ENCODE assay signal across 9 cellular contexts in the genomic region with DNA sequence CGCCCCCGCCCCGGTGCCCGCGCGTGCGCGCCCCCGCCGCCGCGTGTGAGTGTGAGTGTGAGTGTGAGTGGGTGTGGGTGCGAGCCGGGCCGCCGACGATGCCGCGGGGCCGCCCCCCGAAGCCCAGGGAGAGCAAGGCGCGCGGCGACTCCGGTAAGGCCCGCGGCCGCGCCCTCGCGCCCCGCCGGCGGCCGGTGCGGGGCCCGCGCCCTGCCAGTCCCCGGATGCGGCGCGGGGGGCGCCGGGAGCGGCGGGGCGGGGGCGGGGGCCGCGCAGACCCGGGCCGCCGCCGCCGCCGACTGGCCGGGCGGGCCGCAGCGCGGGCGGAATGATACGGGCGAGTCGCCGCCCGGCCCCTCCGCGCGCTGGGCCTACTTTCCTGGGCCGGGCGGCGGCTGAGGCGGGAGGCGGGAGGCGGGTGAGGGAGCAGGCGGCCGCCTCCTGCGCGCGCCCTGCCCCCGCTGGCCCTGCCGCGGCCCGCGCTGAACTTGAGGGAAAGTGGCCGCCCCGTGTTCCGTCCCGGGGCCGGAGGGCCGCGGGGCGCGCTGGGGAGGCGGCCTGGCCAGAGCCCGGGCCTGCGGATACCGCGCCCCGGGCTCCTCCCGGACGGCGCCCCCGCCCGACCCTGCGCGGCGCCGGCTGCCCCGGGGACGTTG. TPM values are rescaled to one million over a fixed set of nuclear protein-coding genes. Genes with fewer than 3 reads are reported as not detected.
DNase-seq lines count a peak whose midpoint lies in the region; ATAC-seq, FAIRE-seq and TF ChIP-seq lines count a peak whose summit lies in the region.
"Had no signal": no experiment of that assay in that cellular context is flagged by ENCODE, and none has a peak within 500 bp of the region (broad histone marks: within the 10 kb centered on the region; RNA-seq: fewer than 3 reads in every experiment).

A gene (plus strand): TSS at position 48 of the 656 bp plus-strand sequence. CDS start 51 bp downstream, at position 99.

- peak; percentile 52 for ATAC-seq in GM19023 (IDR thresholded peaks at IDR 0.05; ENCODE audit: unreplicated experiment)
- ATAC-seq in HG03159 (IDR thresholded peaks at IDR 0.05; ENCODE audit: unreplicated experiment): peak; percentile 47

- FAIRE-seq in endothelial cell of umbilical vein (lab: Jason Lieb, UNC): no peak
- FAIRE-seq: colon had no signal

- DNase-seq in BE2C: peak; percentile 54
- DNase-seq in NCI-H748 treated with DMSO at 0.1 percent for 48 hours (lab: John Stamatoyannopoulos, UW): peak; percentile 35
- peak; percentile 55 for DNase-seq in activated T-cell treated with anti-CD3 and anti-CD28 coated beads for 1 hour (ENCODE audit: low read depth)
- DNase-seq in endothelial cell of umbilical vein (ENCODE audit: low read depth, low spot score): peak; percentile 44
- DNase-seq in stimulated activated CD8-positive, alpha-beta memory T cell treated with anti-CD3 and anti-CD28 coated beads, Interleukin-4, amount 100 ng/mL, for 1 hour (ENCODE audit: low read depth in 2 of 2, low spot score in 1 of 2): peak; percentile 16 to 43

- peak within 1 kb of the TSS; percentile 76 for H3K4me2 ChIP-seq in endothelial cell of umbilical vein (ENCODE audit: insufficient read depth, low read length)

- intact Hi-C loops in endothelial cell of umbilical vein (cut with micrococcal nuclease): loop anchor here (1.0 to 10.0 kb wide), 6 partner anchors 17 to 370 kb away; no protein-coding TSS in a partner anchor

- H3K9me3 ChIP-seq in BE2C: no peaks in the 10 kb centered on the region
- no peaks in the 10 kb centered on the region for H3K9me3 ChIP-seq in endothelial cell of umbilical vein (replicated peaks; ENCODE audit: control insufficient read depth, insufficient read depth, low read length)
- H3K9me3 ChIP-seq in mononuclear cell (ENCODE audit: low read depth, low read length): no peaks in the 10 kb centered on the region

- POLR2A ChIA-PET in endothelial cell of umbilical vein (lab: Charles Lee): no interaction called here

- H3K4me1 ChIP-seq in BE2C (no peaks in the 10 kb centered on the region), endothelial cell of umbilical vein (ENCODE audit: control insufficient read depth, extremely low read depth, insufficient read depth, low read length) (peaks cover 25% of the 10 kb centered on the region), mononuclear cell (ENCODE audit: insufficient read depth, low read length) (peaks cover 38% of the 10 kb centered on the region)

- CTCF ChIA-PET in endothelial cell of umbilical vein (lab: Charles Lee): interaction anchor here (9.9 kb wide), 1 partner anchor 20 kb away, joined by 91 read pairs; no protein-coding TSS in a partner anchor

- H3K9ac ChIP-seq in endothelial cell of umbilical vein (replicated peaks; ENCODE audit: extremely low read depth, insufficient read depth, low read length): peak within 1 kb of the TSS; percentile 69

- H3K27ac ChIP-seq in endothelial cell of umbilical vein (ENCODE audit: insufficient read depth, low read depth, low read length): peak within 1 kb of the TSS; percentile 63

- peaks cover 67% of the 10 kb centered on the region for H3K79me2 ChIP-seq in endothelial cell of umbilical vein (ENCODE audit: control insufficient read depth, insufficient read depth, low read length)

- TF ChIP-seq POLR2A in endothelial cell of umbilical vein (IDR thresholded peaks at IDR 0.05; ENCODE audit: low read depth, low read length): peak; percentile 73

- no peaks in the 10 kb centered on the region for H4K20me1 ChIP-seq in endothelial cell of umbilical vein (replicated peaks; ENCODE audit: control insufficient read depth, extremely low read depth, insufficient read depth, low read length)

- TF ChIP-seq CTCF in BE2C (IDR thresholded peaks at IDR 0.05; ENCODE audit: low read depth, low read length) (no peak), endothelial cell of umbilical vein (IDR thresholded peaks at IDR 0.05; ENCODE audit: extremely low read depth in 1 of 2, insufficient read depth in 1 of 2, low read depth in 1 of 2, low read length in 2 of 2) (no peak)

- H3K27me3 ChIP-seq in BE2C (no peaks in the 10 kb centered on the region), endothelial cell of umbilical vein (ENCODE audit: control insufficient read depth in 2 of 2, insufficient read depth in 2 of 2, low read length in 2 of 2) (no peaks in the 10 kb centered on the region), mononuclear cell (ENCODE audit: insufficient read depth, low read length) (no peaks in the 10 kb centered on the region)

- peak within 1 kb of the TSS; percentile 72 for H2AFZ ChIP-seq in endothelial cell of umbilical vein (ENCODE audit: low read depth, low read length)

- H3K9me1 ChIP-seq in endothelial cell of umbilical vein (replicated peaks; ENCODE audit: control insufficient read depth, extremely low read depth, insufficient read depth, low read length): no peaks in the 10 kb centered on the region

- dilution Hi-C loops in endothelial cell of umbilical vein (cut with MboI; ENCODE audit: extremely low pct_ligation_motif_present, low sequenced_read_pairs): no loop called here

- BruUV-seq in endothelial cell of umbilical vein (replicated peaks; lab: Mats Ljungman, UMichigan): no TSS peak

- H3K36me3 ChIP-seq in BE2C (no peaks in the 10 kb centered on the region), endothelial cell of umbilical vein (ENCODE audit: control insufficient read depth in 2 of 2, extremely low read depth in 1 of 2, insufficient read depth in 2 of 2, low read length in 2 of 2) (no peaks in the 10 kb centered on the region)

- peak within 1 kb of the TSS; percentile 82 for H3K4me3 ChIP-seq in BE2C (ENCODE audit: low read depth, low read length)
- H3K4me3 ChIP-seq in endothelial cell of umbilical vein (replicated peaks in 1 of 3; ENCODE audit: insufficient read depth in 1 of 3, low read depth in 1 of 3, low read length in 3 of 3): peak within 1 kb of the TSS; percentile 54 to 98 (median 75)
- peak within 1 kb of the TSS; percentile 94 for H3K4me3 ChIP-seq in mononuclear cell (ENCODE audit: low read length)

TF ChIP-seq in endothelial cell of umbilical vein, 7 proteins besides CTCF, POLR2A, EP300 and RAD21:
- no peak for TF ChIP-seq EZH2 (IDR thresholded peaks at IDR 0.05; ENCODE audit: borderline replicate concordance, low read depth, low read length, severe bottlenecking)
- peak; percentile 93 for TF ChIP-seq POLR2AphosphoS5 (IDR thresholded peaks at IDR 0.05; ENCODE audit: insufficient read depth, low read depth, low read length)

RNA-seq across cellular contexts. Expression of the gene that starts here (rescaled TPM):
- polyA plus RNA-seq in BE2C (2012; ENCODE audit: insufficient read depth, insufficient read length, low read depth): 4.1 TPM
- total RNA-seq in endothelial cell of umbilical vein (13.6 and 14.7 TPM in 2 replicates), mononuclear cell (21.4 TPM)
- 4.5 TPM in 2 replicates for polyA plus RNA-seq in endothelial cell of umbilical vein
- 3.3 and 3.5 TPM in 2 replicates for polyA plus RNA-seq in endothelial cell of umbilical vein (2011; cell fraction: cytosol; rRNA removed)
- 20.6 and 21.0 TPM in 2 replicates for polyA plus RNA-seq in endothelial cell of umbilical vein (2011; cell fraction: nucleus; rRNA removed)
- polyA plus RNA-seq in endothelial cell of umbilical vein (2012): 3.5 and 4.1 TPM in 2 replicates
- polyA minus RNA-seq in endothelial cell of umbilical vein: 27.6 and 33.8 TPM in 2 replicates
- 19.8 TPM for polyA minus RNA-seq in endothelial cell of umbilical vein (2011; cell fraction: cytosol; rRNA and poly(A)+ RNA removed)
- polyA minus RNA-seq in endothelial cell of umbilical vein (2011; cell fraction: nucleus; rRNA and poly(A)+ RNA removed): 75.0 and 107 TPM in 2 replicates

Comparison
In these comparisons a context has a peak if more than half of its experiments do, and no peak if none do; other contexts are left out.
1. Peak in every context shown above with its lines: DNase-seq, ATAC-seq, H3K4me3 ChIP-seq and H3K27ac ChIP-seq.